ENCODE assay signal across 8 cellular contexts in genomic region chr1:201020647-201021332, GRCh38. TPM values are rescaled to one million over a fixed set of nuclear protein-coding genes. Genes with fewer than 3 reads are reported as not detected.
A peak's percentile ranks its signal among the peaks of the same experiment; 100 is the strongest.
DNase-seq lines count a peak whose midpoint lies in the region; ATAC-seq and TF ChIP-seq lines count a peak whose summit lies in the region.

No MANE protein-coding gene starts in this region.

- peak overlapping the region; percentile 1 for H3K4me2 ChIP-seq in smooth muscle cell

- peak overlapping the region; percentile 11 for H3K4me3 Mint-ChIP-seq in Calu3 (ENCODE audit: low read depth, unreplicated experiment)
- peak overlapping the region; percentile 90 for H3K4me3 Mint-ChIP-seq in activated CD4-positive, alpha-beta T cell treated with anti-CD3 and anti-CD28 coated beads, Interleukin-2, amount 10 ng/mL, durations not matched to agents 24 days and 14 days

- H3K4me1 ChIP-seq in smooth muscle cell (ENCODE audit: low read depth): peaks cover 60% of the 10 kb centered on the region

- peaks cover 5% of the 10 kb centered on the region for H3F3A ChIP-seq in smooth muscle cell (ENCODE audit: low read depth)

- H3K36me3 ChIP-seq in smooth muscle cell (ENCODE audit: low read depth): no peaks in the 10 kb centered on the region

- no TSS peak for BruUV-seq in Calu3 (replicated peaks; lab: Mats Ljungman, UMichigan)

- no peak overlapping the region for H2AFZ ChIP-seq in smooth muscle cell (ENCODE audit: low read depth)

- no peaks in the 10 kb centered on the region for H3K79me2 ChIP-seq in smooth muscle cell (ENCODE audit: low read depth)

- H3K27me3 ChIP-seq in smooth muscle cell (ENCODE audit: low read depth): no peaks in the 10 kb centered on the region

- H3K4me1 Mint-ChIP-seq in Calu3 (ENCODE audit: low read depth, unreplicated experiment): peaks cover 59% of the 10 kb centered on the region
- H3K4me1 Mint-ChIP-seq in activated CD4-positive, alpha-beta T cell treated with anti-CD3 and anti-CD28 coated beads, Interleukin-2, amount 10 ng/mL, durations not matched to agents 24 days and 14 days: peaks cover 72% of the 10 kb centered on the region

- CTCF ChIA-PET in Calu3 (lab: Charles Lee): interaction anchor here (0.6 to 2.4 kb wide), 8 partner anchors 8 to 399 kb away, joined by 3 to 10 read pairs (median 4); no protein-coding TSS in a partner anchor

- peak overlapping the region; percentile 94 for H3K27ac Mint-ChIP-seq in Calu3 (ENCODE audit: unreplicated experiment)
- peak overlapping the region; percentile 97 for H3K27ac Mint-ChIP-seq in activated CD4-positive, alpha-beta T cell treated with anti-CD3 and anti-CD28 coated beads, Interleukin-2, amount 10 ng/mL, durations not matched to agents 24 days and 14 days

- peaks cover 26% of the 10 kb centered on the region for H3K36me3 Mint-ChIP-seq in Calu3 (ENCODE audit: insufficient read depth, unreplicated experiment)
- H3K36me3 Mint-ChIP-seq in activated CD4-positive, alpha-beta T cell treated with anti-CD3 and anti-CD28 coated beads, Interleukin-2, amount 10 ng/mL, durations not matched to agents 24 days and 14 days (ENCODE audit: low read depth): peaks cover 10% of the 10 kb centered on the region

- WGBS in smooth muscle cell (ENCODE audit: low lambda C conversion rate): 55% methylated on average over 9 of the region's 10 CpGs

- DNase-seq in Calu3 (no peak), HuH-7 (ENCODE audit: low spot score) (peak; percentile 77), fibroblast of pulmonary artery (ENCODE audit: low read depth) (peak; percentile 53), smooth muscle cell (lab: John Stamatoyannopoulos, UW; ENCODE audit: unreplicated experiment) (no peak)
- DNase-seq in activated CD4-positive, alpha-beta T cell treated with anti-CD3 and anti-CD28 coated beads, Interleukin-2, amount 10 ng/mL, durations not matched to agents 24 days and 14 days: peak; percentile 77

- H3K27me3 Mint-ChIP-seq in Calu3 (ENCODE audit: unreplicated experiment): no peaks in the 10 kb centered on the region
- H3K27me3 Mint-ChIP-seq in activated CD4-positive, alpha-beta T cell treated with anti-CD3 and anti-CD28 coated beads, Interleukin-2, amount 10 ng/mL, durations not matched to agents 24 days and 14 days: no peaks in the 10 kb centered on the region

- no peak overlapping the region for H3K9ac ChIP-seq in smooth muscle cell (ENCODE audit: low read depth)

- TF ChIP-seq CTCF in Calu3 (IDR thresholded peaks at IDR 0.05; ENCODE audit: unreplicated experiment): peak; percentile 34
- TF ChIP-seq CTCF in fibroblast of pulmonary artery (IDR thresholded peaks at IDR 0.05; ENCODE audit: low read length, missing control alignments): peak; percentile 47
- peak; percentile 29 for TF ChIP-seq CTCF in smooth muscle cell (IDR thresholded peaks at IDR 0.05; ENCODE audit: borderline replicate concordance, insufficient read depth, poor library complexity, severe bottlenecking)

- no peaks in the 10 kb centered on the region for H4K20me1 ChIP-seq in smooth muscle cell (ENCODE audit: low read depth)

- no peaks in the 10 kb centered on the region for H3K9me3 Mint-ChIP-seq in Calu3 (ENCODE audit: low read depth, unreplicated experiment)
- no peaks in the 10 kb centered on the region for H3K9me3 Mint-ChIP-seq in activated CD4-positive, alpha-beta T cell treated with anti-CD3 and anti-CD28 coated beads, Interleukin-2, amount 10 ng/mL, durations not matched to agents 24 days and 14 days

- H3K4me3 ChIP-seq in fibroblast of pulmonary artery (replicated peaks; ENCODE audit: low read depth, low read length) (no peak overlapping the region), smooth muscle cell (no peak overlapping the region)

- no peak for ATAC-seq in GM21526 (IDR thresholded peaks at IDR 0.05; ENCODE audit: low FRiP score, unreplicated experiment)
- no peak for ATAC-seq in GM18517 (IDR thresholded peaks at IDR 0.05; ENCODE audit: unreplicated experiment)
- no peak for ATAC-seq in HG03159 (IDR thresholded peaks at IDR 0.05; ENCODE audit: unreplicated experiment)

- no peak overlapping the region for H3K27ac ChIP-seq in smooth muscle cell (ENCODE audit: low read depth)

- no peaks in the 10 kb centered on the region for H3K9me3 ChIP-seq in smooth muscle cell (replicated peaks; ENCODE audit: low read depth)

- intact Hi-C loops in Calu3 (cut with micrococcal nuclease; ENCODE audit: unreplicated experiment): no loop called here
- intact Hi-C loops in activated CD4-positive, alpha-beta T cell treated with anti-CD3 and anti-CD28 coated beads, Interleukin-2, amount 10 ng/mL, durations not matched to agents 24 days and 14 days (cut with micrococcal nuclease): loop anchor here (5.0 kb wide), 3 partner anchors 152 to 398 kb away; partner anchors contain the start of genes DDX59 and KIF14

RNA-seq across cellular contexts. Expression of gene KIF21B, which starts 2.7 kb away (rescaled TPM):
- total RNA-seq in Calu3 (2022) (5.9 and 6.7 TPM in 2 replicates), smooth muscle cell (1.9 and 3.4 TPM in 2 replicates)
- total RNA-seq in activated CD4-positive, alpha-beta T cell treated with anti-CD3 and anti-CD28 coated beads, Interleukin-2, amount 10 ng/mL, durations not matched to agents 24 days and 14 days: 48.3 and 49.3 TPM in 2 replicates
- polyA plus RNA-seq in smooth muscle cell: 1.0 and 1.2 TPM in 2 replicates

Comparison
In these comparisons a context has a peak if more than half of its experiments do, and no peak if none do; other contexts are left out.
1. DNase-seq: peak in HuH-7 (single experiment), activated CD4-positive, alpha-beta T cell treated with anti-CD3 and anti-CD28 coated beads, Interleukin-2, amount 10 ng/mL, durations not matched to agents 24 days and 14 days (single experiment) and fibroblast of pulmonary artery (single experiment); none in Calu3 (single experiment) and smooth muscle cell (single experiment).
2. Peak in every context shown above with its lines, with median percentiles within 50 percentile points of each other: CTCF ChIP-seq.